ENCODE assay signal across 20 cellular contexts in the genomic region with DNA sequence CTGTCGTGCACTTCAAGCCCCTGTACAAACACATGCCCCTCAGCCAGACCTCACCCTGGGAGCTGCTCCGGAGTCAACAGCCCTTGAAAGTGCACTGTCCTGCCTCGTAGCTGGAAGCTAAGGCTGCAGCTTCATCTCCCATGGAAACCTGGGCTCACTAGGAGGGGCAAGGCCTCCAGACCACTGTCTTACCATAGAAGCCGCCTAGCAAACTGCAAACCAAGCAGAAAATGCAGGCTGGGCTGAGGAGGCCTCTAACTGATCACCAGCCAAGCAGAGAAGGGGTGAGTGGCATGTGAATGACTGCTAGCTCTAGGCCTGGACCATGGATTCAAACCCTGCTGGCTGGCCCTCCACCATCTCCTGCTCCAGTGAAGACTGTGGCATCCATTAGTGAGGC.
"Had no signal": no experiment of that assay in that cellular context is flagged by ENCODE, and none has a peak within 500 bp of the region (broad histone marks: within the 10 kb centered on the region; RNA-seq: fewer than 3 reads in every experiment).

No MANE protein-coding gene starts in this region.

- H3K4me3 Mint-ChIP-seq: activated B cell treated with CpG ODN at 0.5 μM for 24 hours; activated CD8-positive, alpha-beta T cell treated with anti-CD3 and anti-CD28 coated beads for 36 hours; activated naive CD8-positive, alpha-beta T cell; activated T-cell treated with anti-CD3 and anti-CD28 coated beads, Interleukin-2, amount 50 U/mL, for 4 hours; activated T-helper 17 cell treated with anti-CD3 and anti-CD28 coated beads, Interleukin-2, amount 50 U/mL, for 72 hours; T-helper 2 cell treated with Interferon-gamma antibody and Interleukin-4, amounts not matched to agents 5 μg/mL and 100 μg/mL, for 36 hours had no signal

- H3K27ac Mint-ChIP-seq: activated B cell treated with CpG ODN at 0.5 μM for 24 hours; activated CD8-positive, alpha-beta T cell treated with anti-CD3 and anti-CD28 coated beads for 36 hours; activated naive CD8-positive, alpha-beta T cell; activated T-helper 17 cell treated with anti-CD3 and anti-CD28 coated beads, Interleukin-2, amount 50 U/mL, for 72 hours; T-helper 2 cell treated with Interferon-gamma antibody and Interleukin-4, amounts not matched to agents 5 μg/mL and 100 μg/mL, for 36 hours had no signal

- H3K36me3 Mint-ChIP-seq: activated naive CD8-positive, alpha-beta T cell had no signal

- H3K9me3 Mint-ChIP-seq: activated B cell treated with CpG ODN at 0.5 μM for 24 hours; activated CD8-positive, alpha-beta T cell treated with anti-CD3 and anti-CD28 coated beads for 36 hours; activated T-cell treated with anti-CD3 and anti-CD28 coated beads, Interleukin-2, amount 50 U/mL, for 4 hours; activated T-helper 17 cell treated with anti-CD3 and anti-CD28 coated beads, Interleukin-2, amount 50 U/mL, for 72 hours; T-helper 2 cell treated with Interferon-gamma antibody and Interleukin-4, amounts not matched to agents 5 μg/mL and 100 μg/mL, for 36 hours had no signal

- ATAC-seq: activated CD8-positive, alpha-beta T cell treated with anti-CD3 and anti-CD28 coated beads for 36 hours; activated T-cell treated with anti-CD3 and anti-CD28 coated beads, Interleukin-2, amount 50 U/mL, for 4 hours; activated T-helper 17 cell treated with anti-CD3 and anti-CD28 coated beads, Interleukin-2, amount 50 U/mL, for 72 hours; gastrocnemius medialis; pancreas; psoas muscle; right cardiac atrium; stimulated activated naive CD8-positive, alpha-beta T cell treated with anti-CD3 and anti-CD28 coated beads, Interleukin-15, Interleukin-2, amounts not matched to agents 100 U/mL and 50 U/mL, for 24 hours had no signal

- H3K4me1 Mint-ChIP-seq: activated B cell treated with CpG ODN at 0.5 μM for 24 hours; activated T-helper 17 cell treated with anti-CD3 and anti-CD28 coated beads, Interleukin-2, amount 50 U/mL, for 72 hours had no signal

- H3K27me3 Mint-ChIP-seq: activated B cell treated with CpG ODN at 0.5 μM for 24 hours; activated CD8-positive, alpha-beta T cell treated with anti-CD3 and anti-CD28 coated beads for 36 hours; activated naive CD8-positive, alpha-beta T cell had no signal

- DNase-seq: activated B cell treated with CpG ODN at 0.5 μM for 24 hours; activated CD4-positive, alpha-beta T cell treated with anti-CD3 and anti-CD28 coated beads, Interleukin-2, amount 50 U/mL, for 1 hour; activated CD8-positive, alpha-beta T cell treated with anti-CD3 and anti-CD28 coated beads for 36 hours; activated naive CD4-positive, alpha-beta T cell treated with Interleukin-2 at 50 U/mL for 16 hours; activated T-cell treated with anti-CD3 and anti-CD28 coated beads, Interleukin-2, amount 50 U/mL, for 4 hours; dermis blood vessel endothelial cell; effector CD4-positive, alpha-beta T cell; gastrocnemius medialis; islet precursor cell; mammary epithelial cell; pancreas; psoas muscle; right cardiac atrium; stimulated activated CD4-positive, alpha-beta T cell treated with anti-CD3 and anti-CD28 coated beads, Interleukin-2, amount 100 ng/mL, for 48 hours; stimulated activated naive CD8-positive, alpha-beta T cell treated with anti-CD3 and anti-CD28 coated beads, Interleukin-15, Interleukin-2, amounts not matched to agents 100 U/mL and 50 U/mL, for 24 hours; T-helper 1 cell; upper lobe of left lung had no signal
